ENCODE assay signal across 1 cellular context in the genomic region with DNA sequence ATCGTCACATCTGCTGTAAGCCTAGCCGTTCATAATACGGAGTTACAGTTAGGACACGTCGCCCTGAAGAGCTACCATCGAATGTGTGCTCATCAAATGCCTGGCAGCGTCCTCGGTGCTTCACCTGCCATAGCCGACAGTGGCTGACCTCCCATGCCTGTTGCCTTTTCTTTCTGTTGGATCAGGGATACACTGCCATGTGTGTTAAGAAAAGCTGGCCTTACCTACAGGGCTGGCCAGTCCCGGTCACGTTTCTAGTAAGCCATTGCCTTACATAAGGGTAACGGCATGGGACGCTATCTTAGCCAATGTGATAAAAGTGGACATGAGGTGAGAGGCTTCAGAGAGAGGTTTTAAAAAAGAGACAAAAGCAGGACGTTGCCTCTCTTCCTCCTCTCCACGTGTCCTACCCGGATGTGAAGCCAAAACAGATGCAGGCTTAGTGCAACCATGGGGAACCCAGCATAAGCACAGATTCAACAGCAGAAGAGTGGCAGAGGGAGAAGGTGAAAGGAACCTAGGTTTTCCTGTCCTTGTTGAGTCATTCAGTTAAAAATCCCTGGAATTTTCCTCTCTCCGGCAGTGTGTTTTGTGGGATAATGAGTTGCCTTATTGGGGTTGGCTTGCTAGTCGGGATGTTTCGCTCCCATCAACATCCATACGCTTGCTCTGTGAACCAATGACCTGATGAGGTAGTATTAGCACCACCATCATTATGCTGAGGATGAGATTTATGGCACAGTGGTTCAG.
A peak's percentile ranks its signal among the peaks of the same experiment; 100 is the strongest.
TF ChIP-seq lines count a peak whose summit lies in the region.

No MANE protein-coding gene starts in this region.

TF ChIP-seq in K562, 482 proteins besides CTCF, POLR2A, EP300 and RAD21:
- TF ChIP-seq, protein P1, sequence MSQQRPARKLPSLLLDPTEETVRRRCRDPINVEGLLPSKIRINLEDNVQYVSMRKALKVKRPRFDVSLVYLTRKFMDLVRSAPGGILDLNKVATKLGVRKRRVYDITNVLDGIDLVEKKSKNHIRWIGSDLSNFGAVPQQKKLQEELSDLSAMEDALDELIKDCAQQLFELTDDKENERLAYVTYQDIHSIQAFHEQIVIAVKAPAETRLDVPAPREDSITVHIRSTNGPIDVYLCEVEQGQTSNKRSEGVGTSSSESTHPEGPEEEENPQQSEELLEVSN (IDR thresholded peaks at IDR 0.05; ENCODE audit: borderline replicate concordance in 1 of 2, extremely low read depth in 1 of 2, insufficient read depth in 1 of 2, insufficient read length in 1 of 2, low read depth in 1 of 2, low read length in 1 of 2, poor library complexity in 1 of 2, severe bottlenecking in 1 of 2), result no peak
- TF ChIP-seq, protein P2, sequence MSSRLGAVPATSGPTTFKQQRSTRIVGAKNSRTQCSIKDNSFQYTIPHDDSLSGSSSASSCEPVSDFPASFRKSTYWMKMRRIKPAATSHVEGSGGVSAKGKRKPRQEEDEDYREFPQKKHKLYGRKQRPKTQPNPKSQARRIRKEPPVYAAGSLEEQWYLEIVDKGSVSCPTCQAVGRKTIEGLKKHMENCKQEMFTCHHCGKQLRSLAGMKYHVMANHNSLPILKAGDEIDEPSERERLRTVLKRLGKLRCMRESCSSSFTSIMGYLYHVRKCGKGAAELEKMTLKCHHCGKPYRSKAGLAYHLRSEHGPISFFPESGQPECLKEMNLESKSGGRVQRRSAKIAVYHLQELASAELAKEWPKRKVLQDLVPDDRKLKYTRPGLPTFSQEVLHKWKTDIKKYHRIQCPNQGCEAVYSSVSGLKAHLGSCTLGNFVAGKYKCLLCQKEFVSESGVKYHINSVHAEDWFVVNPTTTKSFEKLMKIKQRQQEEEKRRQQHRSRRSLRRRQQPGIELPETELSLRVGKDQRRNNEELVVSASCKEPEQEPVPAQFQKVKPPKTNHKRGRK (tag; IDR thresholded peaks at IDR 0.05), result no peak
- TF ChIP-seq ZNF76 (CRISPR knock-in tag; IDR thresholded peaks at IDR 0.05; ENCODE audit: borderline replicate concordance) (0 out of 2 replicates have a peak, but pooled peaks have one; percentile 47), EZH2 (IDR thresholded peaks at IDR 0.05; ENCODE audit: borderline replicate concordance, low read depth, low read length) (no peak)
- TF ChIP-seq, protein P3, sequence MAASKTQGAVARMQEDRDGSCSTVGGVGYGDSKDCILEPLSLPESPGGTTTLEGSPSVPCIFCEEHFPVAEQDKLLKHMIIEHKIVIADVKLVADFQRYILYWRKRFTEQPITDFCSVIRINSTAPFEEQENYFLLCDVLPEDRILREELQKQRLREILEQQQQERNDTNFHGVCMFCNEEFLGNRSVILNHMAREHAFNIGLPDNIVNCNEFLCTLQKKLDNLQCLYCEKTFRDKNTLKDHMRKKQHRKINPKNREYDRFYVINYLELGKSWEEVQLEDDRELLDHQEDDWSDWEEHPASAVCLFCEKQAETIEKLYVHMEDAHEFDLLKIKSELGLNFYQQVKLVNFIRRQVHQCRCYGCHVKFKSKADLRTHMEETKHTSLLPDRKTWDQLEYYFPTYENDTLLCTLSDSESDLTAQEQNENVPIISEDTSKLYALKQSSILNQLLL (CRISPR knock-in tag; IDR thresholded peaks at IDR 0.05; ENCODE audit: borderline replicate concordance), result no peak
